15 cellular contexts compared by ENCODE assay signal in the genomic region with DNA sequence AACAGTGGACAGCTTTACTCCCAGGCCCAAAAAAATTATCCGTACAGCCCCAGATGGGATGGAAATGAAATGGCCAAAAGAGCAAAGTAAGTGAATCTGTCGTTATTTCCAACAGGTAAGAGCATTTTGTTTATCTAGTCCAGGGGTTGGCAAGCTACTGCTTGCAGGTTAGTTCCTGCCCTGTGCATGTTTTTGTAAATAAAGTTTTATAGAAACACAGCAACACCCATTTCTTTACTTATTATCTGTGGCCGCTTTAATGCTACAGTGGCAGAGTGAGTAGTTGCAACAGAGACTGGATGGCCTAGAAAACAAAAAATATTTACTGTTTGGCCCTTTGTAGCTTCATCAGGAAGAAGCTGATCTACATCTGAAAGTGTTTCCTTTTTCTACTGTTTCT.
A peak's percentile ranks its signal among the peaks of the same experiment; 100 is the strongest.
DNase-seq lines count a peak whose midpoint lies in the region; ATAC-seq and TF ChIP-seq lines count a peak whose summit lies in the region.
"Had no signal": no experiment of that assay in that cellular context is flagged by ENCODE, and none has a peak within 500 bp of the region (broad histone marks: within the 10 kb centered on the region; RNA-seq: fewer than 3 reads in every experiment).

No MANE protein-coding gene starts in this region.

- H3K27ac ChIP-seq in iPS-20b (ENCODE audit: low read length) (no peak overlapping the region), colonic mucosa (no peak overlapping the region)
- H3K27ac ChIP-seq: 22Rv1, GM23248 had no signal

- H3K27me3 ChIP-seq in iPS-20b (ENCODE audit: insufficient read depth, low read length), result no peaks in the 10 kb centered on the region
- H3K27me3 ChIP-seq in colonic mucosa, result no peaks in the 10 kb centered on the region

- H3K9me3 ChIP-seq in T-helper 17 cell (ENCODE audit: control insufficient read depth, low read length, poor library complexity, severe bottlenecking) (no peaks in the 10 kb centered on the region), iPS-20b (ENCODE audit: insufficient read depth, low read depth, low read length) (no peaks in the 10 kb centered on the region), colonic mucosa (no peaks in the 10 kb centered on the region)

- peak overlapping the region; percentile 10 for H3K27ac Mint-ChIP-seq in activated naive CD8-positive, alpha-beta T cell
- no peak overlapping the region for H3K27ac Mint-ChIP-seq in activated naive CD8-positive, alpha-beta T cell treated with anti-CD3 and anti-CD28 coated beads for 36 hours
- peak overlapping the region; percentile 14 for H3K27ac Mint-ChIP-seq in T-helper 17 cell
- H3K27ac Mint-ChIP-seq: HFFc6 had no signal

- H3K27me3 Mint-ChIP-seq in activated naive CD8-positive, alpha-beta T cell, result no peaks in the 10 kb centered on the region
- no peaks in the 10 kb centered on the region for H3K27me3 Mint-ChIP-seq in activated naive CD8-positive, alpha-beta T cell treated with anti-CD3 and anti-CD28 coated beads for 36 hours
- H3K27me3 Mint-ChIP-seq in T-helper 17 cell, result no peaks in the 10 kb centered on the region
- H3K27me3 Mint-ChIP-seq: CD4-positive, CD25-positive, alpha-beta regulatory T cell had no signal

- DNase-seq in activated naive CD8-positive, alpha-beta T cell treated with anti-CD3 and anti-CD28 coated beads for 36 hours, result no peak
- DNase-seq in T-helper 17 cell (no peak), H4 (ENCODE audit: low spot score) (no peak), colonic mucosa (no peak), head of caudate nucleus (no peak)
- DNase-seq: Calu3; CD4-positive, CD25-positive, alpha-beta regulatory T cell; DMS 273 treated with DMSO at 0.1 percent for 48 hours; GM23248; HCEC 1CT; HFFc6; KBM-7 had no signal

- H3K4me1 Mint-ChIP-seq in activated naive CD8-positive, alpha-beta T cell (ENCODE audit: low read depth), result peaks cover 3% of the 10 kb centered on the region
- H3K4me1 Mint-ChIP-seq in activated naive CD8-positive, alpha-beta T cell treated with anti-CD3 and anti-CD28 coated beads for 36 hours, result no peaks in the 10 kb centered on the region
- H3K4me1 Mint-ChIP-seq in T-helper 17 cell, result no peaks in the 10 kb centered on the region

- TF ChIP-seq CTCF in colonic mucosa (IDR thresholded peaks at IDR 0.05), result no peak

- intact Hi-C loops in colonic mucosa (cut with DNase I) (no loop called here), head of caudate nucleus (cut with DNase I) (no loop called here)

- no peak overlapping the region for H3K9ac ChIP-seq in iPS-20b (ENCODE audit: low read depth, low read length)
- H3K9ac ChIP-seq in colonic mucosa (ENCODE audit: low read depth in 2 of 2, low read length in 2 of 2), result no peak overlapping the region
- H3K9ac ChIP-seq: GM23248 had no signal

- H3K36me3 ChIP-seq in iPS-20b (ENCODE audit: insufficient read depth, low read depth, low read length), result no peaks in the 10 kb centered on the region
- no peaks in the 10 kb centered on the region for H3K36me3 ChIP-seq in colonic mucosa

- H3K9me3 Mint-ChIP-seq in activated naive CD8-positive, alpha-beta T cell (ENCODE audit: low read depth), result no peaks in the 10 kb centered on the region
- H3K9me3 Mint-ChIP-seq in activated naive CD8-positive, alpha-beta T cell treated with anti-CD3 and anti-CD28 coated beads for 36 hours, result peaks cover 1% of the 10 kb centered on the region
- H3K9me3 Mint-ChIP-seq: HFFc6 had no signal

- H3K4me1 ChIP-seq in iPS-20b (ENCODE audit: insufficient read depth, low read length) (peaks cover 12% of the 10 kb centered on the region; the same call in 1 of the 2 replicates), colonic mucosa (no peaks in the 10 kb centered on the region)

- no peak for ATAC-seq in T-helper 17 cell

- H3K4me3 ChIP-seq in iPS-20b (ENCODE audit: low read length) (peak overlapping the region; percentile 7; the same call in 1 of the 2 replicates), colonic mucosa (no peak overlapping the region)
- H3K4me3 ChIP-seq: GM23248 had no signal

- no peak overlapping the region for H3K4me3 Mint-ChIP-seq in activated naive CD8-positive, alpha-beta T cell
- H3K4me3 Mint-ChIP-seq in activated naive CD8-positive, alpha-beta T cell treated with anti-CD3 and anti-CD28 coated beads for 36 hours, result no peak overlapping the region
- no peak overlapping the region for H3K4me3 Mint-ChIP-seq in T-helper 17 cell
- H3K4me3 Mint-ChIP-seq: CD4-positive, CD25-positive, alpha-beta regulatory T cell; HFFc6 had no signal

- peaks cover 21% of the 10 kb centered on the region for H3K36me3 Mint-ChIP-seq in activated naive CD8-positive, alpha-beta T cell
- H3K36me3 Mint-ChIP-seq in activated naive CD8-positive, alpha-beta T cell treated with anti-CD3 and anti-CD28 coated beads for 36 hours, result peaks cover 13% of the 10 kb centered on the region
- H3K36me3 Mint-ChIP-seq in T-helper 17 cell (ENCODE audit: low read depth), result peaks cover 9% of the 10 kb centered on the region
